Comparison of ENCODE assay signal across 1 cellular context in the genomic region with DNA sequence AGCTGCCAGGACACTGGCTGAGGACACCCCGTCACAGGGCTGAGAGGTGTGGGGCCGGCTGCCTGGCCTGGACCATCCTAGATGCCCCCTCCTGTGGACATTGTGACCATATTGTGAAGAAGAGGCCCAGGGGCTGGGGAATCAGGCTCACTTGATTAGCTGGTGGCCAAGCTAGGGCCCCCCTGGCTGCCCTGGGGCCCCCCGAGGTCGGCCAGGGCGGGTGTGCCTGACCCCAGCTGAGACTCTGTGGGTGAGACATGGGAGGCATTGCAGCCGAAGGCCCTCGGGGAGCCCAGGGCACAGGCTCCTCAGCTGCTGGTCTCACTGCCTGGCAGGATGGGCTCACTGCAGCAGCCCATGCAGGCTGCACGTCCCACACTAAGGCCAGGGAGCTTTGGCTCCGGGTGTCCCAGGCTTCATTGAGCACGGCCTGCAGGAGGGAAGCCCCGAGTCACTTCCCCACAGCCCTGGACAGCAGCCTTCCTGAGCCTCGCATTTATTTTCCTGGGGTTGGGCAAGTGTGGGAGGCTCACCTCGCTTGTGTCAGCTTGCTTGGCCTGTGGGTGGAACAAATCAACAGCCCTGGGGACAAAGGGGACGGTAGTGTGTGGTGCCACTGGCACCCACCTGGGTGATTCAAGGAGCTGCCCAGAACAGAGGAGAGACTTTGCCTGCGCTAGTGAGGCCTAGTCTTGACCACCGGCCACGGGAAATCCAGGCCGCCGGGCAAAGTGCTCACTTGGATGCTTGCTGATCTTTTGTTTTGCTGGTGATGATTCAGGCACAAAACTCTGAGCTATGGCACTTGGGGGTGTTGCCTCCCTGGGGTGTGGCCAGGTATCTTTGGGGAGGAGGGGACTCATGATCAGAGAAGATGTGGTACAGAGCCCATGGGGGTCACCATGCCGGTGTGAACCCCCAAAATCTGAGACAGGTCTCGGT.
TF ChIP-seq lines count a peak whose summit lies in the region.

No MANE protein-coding gene starts in this region.

TF ChIP-seq in GM23338, 12 proteins besides CTCF, POLR2A, EP300 and RAD21 (continued from another document):
- TF ChIP-seq, protein P1, sequence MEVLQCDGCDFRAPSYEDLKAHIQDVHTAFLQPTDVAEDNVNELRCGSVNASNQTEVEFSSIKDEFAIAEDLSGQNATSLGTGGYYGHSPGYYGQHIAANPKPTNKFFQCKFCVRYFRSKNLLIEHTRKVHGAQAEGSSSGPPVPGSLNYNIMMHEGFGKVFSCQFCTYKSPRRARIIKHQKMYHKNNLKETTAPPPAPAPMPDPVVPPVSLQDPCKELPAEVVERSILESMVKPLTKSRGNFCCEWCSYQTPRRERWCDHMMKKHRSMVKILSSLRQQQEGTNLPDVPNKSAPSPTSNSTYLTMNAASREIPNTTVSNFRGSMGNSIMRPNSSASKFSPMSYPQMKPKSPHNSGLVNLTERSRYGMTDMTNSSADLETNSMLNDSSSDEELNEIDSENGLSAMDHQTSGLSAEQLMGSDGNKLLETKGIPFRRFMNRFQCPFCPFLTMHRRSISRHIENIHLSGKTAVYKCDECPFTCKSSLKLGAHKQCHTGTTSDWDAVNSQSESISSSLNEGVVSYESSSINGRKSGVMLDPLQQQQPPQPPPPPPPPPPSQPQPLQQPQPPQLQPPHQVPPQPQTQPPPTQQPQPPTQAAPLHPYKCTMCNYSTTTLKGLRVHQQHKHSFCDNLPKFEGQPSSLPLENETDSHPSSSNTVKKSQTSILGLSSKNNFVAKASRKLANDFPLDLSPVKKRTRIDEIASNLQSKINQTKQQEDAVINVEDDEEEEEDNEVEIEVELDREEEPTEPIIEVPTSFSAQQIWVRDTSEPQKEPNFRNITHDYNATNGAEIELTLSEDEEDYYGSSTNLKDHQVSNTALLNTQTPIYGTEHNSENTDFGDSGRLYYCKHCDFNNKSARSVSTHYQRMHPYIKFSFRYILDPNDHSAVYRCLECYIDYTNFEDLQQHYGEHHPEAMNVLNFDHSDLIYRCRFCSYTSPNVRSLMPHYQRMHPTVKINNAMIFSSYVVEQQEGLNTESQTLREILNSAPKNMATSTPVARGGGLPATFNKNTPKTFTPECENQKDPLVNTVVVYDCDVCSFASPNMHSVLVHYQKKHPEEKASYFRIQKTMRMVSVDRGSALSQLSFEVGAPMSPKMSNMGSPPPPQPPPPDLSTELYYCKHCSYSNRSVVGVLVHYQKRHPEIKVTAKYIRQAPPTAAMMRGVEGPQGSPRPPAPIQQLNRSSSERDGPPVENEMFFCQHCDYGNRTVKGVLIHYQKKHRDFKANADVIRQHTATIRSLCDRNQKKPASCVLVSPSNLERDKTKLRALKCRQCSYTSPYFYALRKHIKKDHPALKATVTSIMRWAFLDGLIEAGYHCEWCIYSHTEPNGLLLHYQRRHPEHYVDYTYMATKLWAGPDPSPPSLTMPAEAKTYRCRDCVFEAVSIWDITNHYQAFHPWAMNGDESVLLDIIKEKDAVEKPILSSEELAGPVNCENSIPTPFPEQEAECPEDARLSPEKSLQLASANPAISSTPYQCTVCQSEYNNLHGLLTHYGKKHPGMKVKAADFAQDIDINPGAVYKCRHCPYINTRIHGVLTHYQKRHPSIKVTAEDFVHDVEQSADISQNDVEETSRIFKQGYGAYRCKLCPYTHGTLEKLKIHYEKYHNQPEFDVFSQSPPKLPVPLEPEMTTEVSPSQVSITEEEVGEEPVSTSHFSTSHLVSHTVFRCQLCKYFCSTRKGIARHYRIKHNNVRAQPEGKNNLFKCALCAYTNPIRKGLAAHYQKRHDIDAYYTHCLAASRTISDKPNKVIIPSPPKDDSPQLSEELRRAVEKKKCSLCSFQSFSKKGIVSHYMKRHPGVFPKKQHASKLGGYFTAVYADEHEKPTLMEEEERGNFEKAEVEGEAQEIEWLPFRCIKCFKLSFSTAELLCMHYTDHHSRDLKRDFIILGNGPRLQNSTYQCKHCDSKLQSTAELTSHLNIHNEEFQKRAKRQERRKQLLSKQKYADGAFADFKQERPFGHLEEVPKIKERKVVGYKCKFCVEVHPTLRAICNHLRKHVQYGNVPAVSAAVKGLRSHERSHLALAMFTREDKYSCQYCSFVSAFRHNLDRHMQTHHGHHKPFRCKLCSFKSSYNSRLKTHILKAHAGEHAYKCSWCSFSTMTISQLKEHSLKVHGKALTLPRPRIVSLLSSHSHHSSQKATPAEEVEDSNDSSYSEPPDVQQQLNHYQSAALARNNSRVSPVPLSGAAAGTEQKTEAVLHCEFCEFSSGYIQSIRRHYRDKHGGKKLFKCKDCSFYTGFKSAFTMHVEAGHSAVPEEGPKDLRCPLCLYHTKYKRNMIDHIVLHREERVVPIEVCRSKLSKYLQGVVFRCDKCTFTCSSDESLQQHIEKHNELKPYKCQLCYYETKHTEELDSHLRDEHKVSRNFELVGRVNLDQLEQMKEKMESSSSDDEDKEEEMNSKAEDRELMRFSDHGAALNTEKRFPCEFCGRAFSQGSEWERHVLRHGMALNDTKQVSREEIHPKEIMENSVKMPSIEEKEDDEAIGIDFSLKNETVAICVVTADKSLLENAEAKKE (CRISPR knock-in tag; IDR thresholded peaks at IDR 0.05): no peak
- TF ChIP-seq EZH2 (IDR thresholded peaks at IDR 0.05; ENCODE audit: low read depth, unreplicated experiment) (no peak), CREB1 (CRISPR knock-in tag; IDR thresholded peaks at IDR 0.05; ENCODE audit: low read depth) (no peak), JUNB (IDR thresholded peaks at IDR 0.05; ENCODE audit: unreplicated experiment) (no peak), ZNF114 (CRISPR knock-in tag; IDR thresholded peaks at IDR 0.05) (no peak), POLR2AphosphoS5 (IDR thresholded peaks at IDR 0.05; ENCODE audit: low read depth) (no peak), STAT1 (IDR thresholded peaks at IDR 0.05; ENCODE audit: unreplicated experiment) (no peak), EZH2phosphoT487 (IDR thresholded peaks at IDR 0.05; ENCODE audit: unreplicated experiment) (no peak), NANOG (IDR thresholded peaks at IDR 0.05; ENCODE audit: borderline replicate concordance) (no peak)
- TF ChIP-seq, protein P2, sequence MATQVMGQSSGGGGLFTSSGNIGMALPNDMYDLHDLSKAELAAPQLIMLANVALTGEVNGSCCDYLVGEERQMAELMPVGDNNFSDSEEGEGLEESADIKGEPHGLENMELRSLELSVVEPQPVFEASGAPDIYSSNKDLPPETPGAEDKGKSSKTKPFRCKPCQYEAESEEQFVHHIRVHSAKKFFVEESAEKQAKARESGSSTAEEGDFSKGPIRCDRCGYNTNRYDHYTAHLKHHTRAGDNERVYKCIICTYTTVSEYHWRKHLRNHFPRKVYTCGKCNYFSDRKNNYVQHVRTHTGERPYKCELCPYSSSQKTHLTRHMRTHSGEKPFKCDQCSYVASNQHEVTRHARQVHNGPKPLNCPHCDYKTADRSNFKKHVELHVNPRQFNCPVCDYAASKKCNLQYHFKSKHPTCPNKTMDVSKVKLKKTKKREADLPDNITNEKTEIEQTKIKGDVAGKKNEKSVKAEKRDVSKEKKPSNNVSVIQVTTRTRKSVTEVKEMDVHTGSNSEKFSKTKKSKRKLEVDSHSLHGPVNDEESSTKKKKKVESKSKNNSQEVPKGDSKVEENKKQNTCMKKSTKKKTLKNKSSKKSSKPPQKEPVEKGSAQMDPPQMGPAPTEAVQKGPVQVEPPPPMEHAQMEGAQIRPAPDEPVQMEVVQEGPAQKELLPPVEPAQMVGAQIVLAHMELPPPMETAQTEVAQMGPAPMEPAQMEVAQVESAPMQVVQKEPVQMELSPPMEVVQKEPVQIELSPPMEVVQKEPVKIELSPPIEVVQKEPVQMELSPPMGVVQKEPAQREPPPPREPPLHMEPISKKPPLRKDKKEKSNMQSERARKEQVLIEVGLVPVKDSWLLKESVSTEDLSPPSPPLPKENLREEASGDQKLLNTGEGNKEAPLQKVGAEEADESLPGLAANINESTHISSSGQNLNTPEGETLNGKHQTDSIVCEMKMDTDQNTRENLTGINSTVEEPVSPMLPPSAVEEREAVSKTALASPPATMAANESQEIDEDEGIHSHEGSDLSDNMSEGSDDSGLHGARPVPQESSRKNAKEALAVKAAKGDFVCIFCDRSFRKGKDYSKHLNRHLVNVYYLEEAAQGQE (IDR thresholded peaks at IDR 0.05; ENCODE audit: unreplicated experiment): no peak
- TF ChIP-seq, protein P3, sequence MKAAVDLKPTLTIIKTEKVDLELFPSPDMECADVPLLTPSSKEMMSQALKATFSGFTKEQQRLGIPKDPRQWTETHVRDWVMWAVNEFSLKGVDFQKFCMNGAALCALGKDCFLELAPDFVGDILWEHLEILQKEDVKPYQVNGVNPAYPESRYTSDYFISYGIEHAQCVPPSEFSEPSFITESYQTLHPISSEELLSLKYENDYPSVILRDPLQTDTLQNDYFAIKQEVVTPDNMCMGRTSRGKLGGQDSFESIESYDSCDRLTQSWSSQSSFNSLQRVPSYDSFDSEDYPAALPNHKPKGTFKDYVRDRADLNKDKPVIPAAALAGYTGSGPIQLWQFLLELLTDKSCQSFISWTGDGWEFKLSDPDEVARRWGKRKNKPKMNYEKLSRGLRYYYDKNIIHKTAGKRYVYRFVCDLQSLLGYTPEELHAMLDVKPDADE (IDR thresholded peaks at IDR 0.05): no peak
